ENCODE assay signal across 20 cellular contexts in genomic region chr5:91069364-91069763, GRCh38.
"Had no signal": no experiment of that assay in that cellular context is flagged by ENCODE, and none has a peak within 500 bp of the region (broad histone marks: within the 10 kb centered on the region; RNA-seq: fewer than 3 reads in every experiment).

No MANE protein-coding gene starts in this region.

- FAIRE-seq: colon, endothelial cell of umbilical vein, frontal cortex, keratinocyte had no signal

- DNase-seq: dermis blood vessel endothelial cell; dorsolateral prefrontal cortex; effector CD4-positive, alpha-beta T cell; effector memory CD4-positive, alpha-beta T cell; foreskin keratinocyte; heart left ventricle; hypothalamus; immature natural killer cell; left cardiac atrium; left lung; left ventricle myocardium superior; lower lobe of right lung; mesenchymal stem cell; mucosa of descending colon; naive B cell had no signal

- ATAC-seq: foreskin keratinocyte, gastroesophageal sphincter, heart left ventricle, left cardiac atrium, left lung, left ventricle myocardium superior, lower lobe of right lung, mucosa of descending colon had no signal
